11 cellular contexts compared by ENCODE assay signal in genomic region chr13:22161871-22162270, GRCh38.
DNase-seq lines count a peak whose midpoint lies in the region; ATAC-seq and TF ChIP-seq lines count a peak whose summit lies in the region.
"Had no signal": no experiment of that assay in that cellular context is flagged by ENCODE, and none has a peak within 500 bp of the region (broad histone marks: within the 10 kb centered on the region; RNA-seq: fewer than 3 reads in every experiment).

No MANE protein-coding gene starts in this region.

- peaks cover 4 to 6% of the 10 kb centered on the region in 2 donors for H3K9me3 ChIP-seq in transverse colon
- no peaks in the 10 kb centered on the region for H3K9me3 ChIP-seq in colonic mucosa
- H3K9me3 ChIP-seq: neutrophil had no signal

- H3K4me3 ChIP-seq in transverse colon (no peak overlapping the region), colonic mucosa (no peak overlapping the region)

- WGBS in transverse colon (ENCODE audit: low coverage in 1 of 2), 2 donors, result 78 to 100% methylated on average over 3 of the region's 3 CpGs

- TF ChIP-seq EP300 in transverse colon (IDR thresholded peaks at IDR 0.05; ENCODE audit: low read depth), result no peak

- no peak for TF ChIP-seq CTCF in GM10266 (IDR thresholded peaks at IDR 0.05; ENCODE audit: control insufficient read depth, insufficient read depth, low read depth, missing control alignments)
- TF ChIP-seq CTCF in transverse colon (IDR thresholded peaks at IDR 0.05), result no peak
- no peak for TF ChIP-seq CTCF in colonic mucosa (IDR thresholded peaks at IDR 0.05)

- ATAC-seq in GM19328 (IDR thresholded peaks at IDR 0.05; ENCODE audit: unreplicated experiment) (peak; percentile 89), HG02970 (IDR thresholded peaks at IDR 0.05; ENCODE audit: low FRiP score, unreplicated experiment) (peak; percentile 73)

- H3K27ac ChIP-seq in transverse colon, result no peak overlapping the region
- H3K27ac ChIP-seq in colonic mucosa, result no peak overlapping the region
- H3K27ac ChIP-seq: neutrophil, VCaP had no signal

- H3K27me3 ChIP-seq in transverse colon (no peaks in the 10 kb centered on the region), colonic mucosa (no peaks in the 10 kb centered on the region)
- H3K27me3 ChIP-seq: neutrophil had no signal

- peak; percentile 12 for DNase-seq in GM10266 (ENCODE audit: extremely low spot score)
- peak; percentile 87 for DNase-seq in NOMO-1 treated with DMSO at 0.1 percent for 48 hours (lab: John Stamatoyannopoulos, UW; ENCODE audit: unreplicated experiment)
- DNase-seq in middle frontal gyrus (ENCODE audit: extremely low spot score, low spot score), result no peak
- DNase-seq in ureter (ENCODE audit: low spot score), result no peak
- DNase-seq in transverse colon, result no peak
- no peak for DNase-seq in colonic mucosa
- DNase-seq: NCI-H345 had no signal

- H3K4me1 ChIP-seq in transverse colon (no peaks in the 10 kb centered on the region), colonic mucosa (no peaks in the 10 kb centered on the region)

- H3K9ac ChIP-seq in colonic mucosa (ENCODE audit: low read depth in 2 of 2, low read length in 2 of 2), result no peak overlapping the region

- intact Hi-C loops in transverse colon (cut with DNase I; ENCODE audit: low total_unique reads), result no loop called here
- intact Hi-C loops in colonic mucosa (cut with DNase I), result no loop called here

- H3K36me3 ChIP-seq in transverse colon, result no peaks in the 10 kb centered on the region
- no peaks in the 10 kb centered on the region for H3K36me3 ChIP-seq in colonic mucosa
- H3K36me3 ChIP-seq: neutrophil had no signal

- TF ChIP-seq POLR2A in transverse colon (IDR thresholded peaks at IDR 0.05), result no peak

- in situ Hi-C loops in transverse colon (cut with MboI; ENCODE audit: low pct_ligation_motif_present in 1 of 4, low pct_unique_long_range_greater_than_20kb in 1 of 4, low sequenced_read_pairs in 3 of 4), result no loop called here

Comparison
In these comparisons a context has a peak if more than half of its experiments do, and no peak if none do; other contexts are left out.
1. DNase-seq: peak in GM10266 (single experiment) and NOMO-1 treated with DMSO at 0.1 percent for 48 hours (single experiment); none in middle frontal gyrus (single experiment), ureter (single experiment), transverse colon (single experiment) and colonic mucosa (single experiment).